ENCODE assay signal across 8 cellular contexts in the genomic region with DNA sequence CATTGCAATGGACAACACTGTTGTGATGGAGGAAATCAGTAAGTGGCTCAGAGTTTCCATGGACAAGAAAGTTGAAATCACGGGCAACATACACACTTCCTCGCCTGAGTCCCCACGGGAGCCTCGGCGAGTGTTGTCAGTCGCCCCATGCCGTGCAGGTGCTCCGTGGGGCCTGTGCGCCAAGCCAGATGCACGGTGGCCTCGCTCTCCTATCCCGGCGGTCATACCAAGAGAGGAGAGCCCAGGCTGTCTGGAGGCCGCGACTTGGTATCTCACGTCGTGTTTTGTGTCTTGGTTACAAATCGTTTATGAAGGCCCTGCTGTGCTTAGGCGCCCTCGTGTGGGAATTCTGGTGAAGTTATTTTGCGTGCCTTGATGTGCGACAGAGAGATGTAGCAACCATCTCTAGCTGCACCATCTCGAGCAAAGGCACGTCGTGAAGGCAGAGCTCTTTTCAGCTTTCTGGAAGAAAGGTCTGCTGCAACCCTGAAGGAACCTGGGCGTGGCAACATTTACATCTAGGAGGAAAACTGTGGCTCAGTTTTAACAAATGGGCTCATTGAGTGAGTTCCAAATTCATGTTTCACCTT. TPM values are rescaled to one million over a fixed set of nuclear protein-coding genes. Genes with fewer than 3 reads are reported as not detected.
DNase-seq lines count a peak whose midpoint lies in the region; ATAC-seq and TF ChIP-seq lines count a peak whose summit lies in the region.

No MANE protein-coding gene starts in this region.

- H3K36me3 ChIP-seq in esophagus squamous epithelium: peaks cover 28 to 87% (median 41%) of the 10 kb centered on the region in 3 donors
- H3K36me3 ChIP-seq in naive thymus-derived CD4-positive, alpha-beta T cell (ENCODE audit: control insufficient read depth in 2 of 3, insufficient read depth in 3 of 3, low read length in 3 of 3): peaks cover 0 to 70% (median 5%) of the 10 kb centered on the region in 3 experiments

- peaks cover 75% of the 10 kb centered on the region for H3K36me3 Mint-ChIP-seq in activated B cell treated with CpG ODN at 0.5 μM for 24 hours (ENCODE audit: low read depth)
- H3K36me3 Mint-ChIP-seq in naive thymus-derived CD4-positive, alpha-beta T cell: peaks cover 9 to 52% (median 18%) of the 10 kb centered on the region in 5 donors

- DNase-seq in NCI-H2081 (lab: John Stamatoyannopoulos, UW): peak; percentile 58 to 63
- DNase-seq in NCI-H2081 treated with DMSO at 0.1 percent for 48 hours (lab: John Stamatoyannopoulos, UW): no peak
- DNase-seq in NCI-H1092 treated with DMSO at 0.1 percent for 48 hours (lab: John Stamatoyannopoulos, UW): peak; percentile 30
- no peak for DNase-seq in activated B cell treated with CpG ODN at 0.5 μM for 24 hours
- DNase-seq in esophagus squamous epithelium (lab: John Stamatoyannopoulos, UW): no peak
- peak in 6 of 9 donors; percentile 15 to 53 (median 41) for DNase-seq in naive thymus-derived CD4-positive, alpha-beta T cell

- H3K4me1 ChIP-seq in esophagus squamous epithelium: peaks cover 0 to 7% (median 3%) of the 10 kb centered on the region in 3 donors
- H3K4me1 ChIP-seq in naive thymus-derived CD4-positive, alpha-beta T cell (ENCODE audit: control insufficient read depth in 2 of 2, insufficient read depth in 2 of 2, low read length in 2 of 2): no peaks in the 10 kb centered on the region

- no peak for TF ChIP-seq POLR2A in esophagus squamous epithelium (IDR thresholded peaks at IDR 0.05)

- H3K27ac Mint-ChIP-seq in activated B cell treated with CpG ODN at 0.5 μM for 24 hours: no peak overlapping the region
- peak overlapping the region in 1 of 9 donors; percentile 83 for H3K27ac Mint-ChIP-seq in naive thymus-derived CD4-positive, alpha-beta T cell

- TF ChIP-seq CTCF in activated B cell treated with CpG ODN at 0.5 μM for 24 hours (IDR thresholded peaks at IDR 0.05) (no peak), esophagus squamous epithelium (IDR thresholded peaks at IDR 0.05) (peak in 4 of 6 experiments; percentile 51 to 70 (median 53))

- no peak overlapping the region for H3K4me3 Mint-ChIP-seq in activated B cell treated with CpG ODN at 0.5 μM for 24 hours
- no peak overlapping the region for H3K4me3 Mint-ChIP-seq in naive thymus-derived CD4-positive, alpha-beta T cell

- no peaks in the 10 kb centered on the region for H3K4me1 Mint-ChIP-seq in activated B cell treated with CpG ODN at 0.5 μM for 24 hours
- peaks cover 0 to 2% (median 0%) of the 10 kb centered on the region in 7 donors for H3K4me1 Mint-ChIP-seq in naive thymus-derived CD4-positive, alpha-beta T cell

- CTCF ChIA-PET in activated B cell treated with CpG ODN at 0.5 μM for 24 hours (lab: Charles Lee): interaction anchor here (1.9 to 2.0 kb wide), 2 partner anchors 220 to 808 kb away, joined by 5 to 8 read pairs; no protein-coding TSS in a partner anchor
- CTCF ChIA-PET in naive thymus-derived CD4-positive, alpha-beta T cell (lab: Charles Lee): interaction anchor here (0.6 to 1.2 kb wide), 5 partner anchors 17 to 818 kb away, joined by 3 to 4 read pairs (median 4); no protein-coding TSS in a partner anchor

- H3K27ac ChIP-seq in esophagus squamous epithelium: no peak overlapping the region
- H3K27ac ChIP-seq in naive thymus-derived CD4-positive, alpha-beta T cell (ENCODE audit: low read depth, low read length): no peak overlapping the region

- POLR2A ChIA-PET in activated B cell treated with CpG ODN at 0.5 μM for 24 hours (lab: Charles Lee): interaction anchor here (1.2 kb wide), 1 partner anchor 17 kb away, joined by 3 read pairs; no protein-coding TSS in a partner anchor
- POLR2A ChIA-PET in naive thymus-derived CD4-positive, alpha-beta T cell (lab: Charles Lee): interaction anchor here (0.6 kb wide), 2 partner anchors 26 to 39 kb away, joined by 3 read pairs; no protein-coding TSS in a partner anchor

- intact Hi-C loops in activated B cell treated with CpG ODN at 0.5 μM for 24 hours (cut with micrococcal nuclease): no loop called here
- intact Hi-C loops in esophagus squamous epithelium (cut with DNase I): no loop called here
- intact Hi-C loops in naive thymus-derived CD4-positive, alpha-beta T cell (cut with micrococcal nuclease): loop anchor here in 1 of 2 donors (1.0 kb wide), 1 partner anchor 808 kb away; no protein-coding TSS in a partner anchor

- no peaks in the 10 kb centered on the region for H3K9me3 Mint-ChIP-seq in activated B cell treated with CpG ODN at 0.5 μM for 24 hours
- H3K9me3 Mint-ChIP-seq in naive thymus-derived CD4-positive, alpha-beta T cell: peaks cover 0 to 2% (median 0%) of the 10 kb centered on the region in 11 donors

- H3K27me3 ChIP-seq in esophagus squamous epithelium: no peaks in the 10 kb centered on the region
- no peaks in the 10 kb centered on the region for H3K27me3 ChIP-seq in naive thymus-derived CD4-positive, alpha-beta T cell (ENCODE audit: control insufficient read depth in 2 of 2, insufficient read depth in 2 of 2, low read length in 2 of 2)

- H3K9me3 ChIP-seq in esophagus squamous epithelium: no peaks in the 10 kb centered on the region
- no peaks in the 10 kb centered on the region for H3K9me3 ChIP-seq in naive thymus-derived CD4-positive, alpha-beta T cell (ENCODE audit: control insufficient read depth in 2 of 3, low read length in 3 of 3)

- 51 to 61% methylated on average over 18 to 24 of the region's 26 CpGs for WGBS in esophagus squamous epithelium, 2 donors

- ATAC-seq in activated B cell treated with CpG ODN at 0.5 μM for 24 hours (ENCODE audit: low read depth): peak; percentile 34
- ATAC-seq in naive thymus-derived CD4-positive, alpha-beta T cell: peak; percentile 41
- no peak for ATAC-seq in HG03095 (IDR thresholded peaks at IDR 0.05; ENCODE audit: unreplicated experiment)
- no peak for ATAC-seq in HG03045 (IDR thresholded peaks at IDR 0.05; ENCODE audit: unreplicated experiment)

- no peaks in the 10 kb centered on the region for H3K27me3 Mint-ChIP-seq in activated B cell treated with CpG ODN at 0.5 μM for 24 hours
- no peaks in the 10 kb centered on the region for H3K27me3 Mint-ChIP-seq in naive thymus-derived CD4-positive, alpha-beta T cell

- no peak overlapping the region for H3K4me3 ChIP-seq in esophagus squamous epithelium
- H3K4me3 ChIP-seq in naive thymus-derived CD4-positive, alpha-beta T cell (ENCODE audit: low read length): no peak overlapping the region

RNA-seq across cellular contexts. Expression of gene ATG4B, which starts 21.8 kb away (rescaled TPM):
- total RNA-seq in activated B cell treated with CpG ODN at 0.5 μM for 24 hours (92.6 and 101 TPM in 2 replicates), esophagus squamous epithelium (10 to 100 TPM; 33.0 to 60.9 (median 45.6) TPM)
- total RNA-seq in naive thymus-derived CD4-positive, alpha-beta T cell: 100 to 1,000 TPM in 2 of 5 experiments, 10 to 100 TPM in 3; 87.2 to 131 (median 95.0) TPM
- 10 to 100 TPM; 49.7 to 59.2 TPM for polyA plus RNA-seq in naive thymus-derived CD4-positive, alpha-beta T cell

RNA-seq across cellular contexts. Expression of gene THAP4, which starts 22.3 kb away (rescaled TPM):
- total RNA-seq in activated B cell treated with CpG ODN at 0.5 μM for 24 hours (23.7 and 26.7 TPM in 2 replicates), esophagus squamous epithelium (10 to 100 TPM; 40.7 to 53.2 (median 46.4) TPM)
- 10 to 100 TPM; 26.4 to 34.8 (median 28.1) TPM for total RNA-seq in naive thymus-derived CD4-positive, alpha-beta T cell
- polyA plus RNA-seq in naive thymus-derived CD4-positive, alpha-beta T cell: 10 to 100 TPM; 30.8 to 56.2 TPM

RNA-seq across cellular contexts. Expression of gene DTYMK, which starts 27.4 kb away (rescaled TPM):
- total RNA-seq in activated B cell treated with CpG ODN at 0.5 μM for 24 hours (29.2 and 34.7 TPM in 2 replicates), esophagus squamous epithelium (10 to 100 TPM; 14.6 to 40.3 (median 21.9) TPM)
- 10 to 100 TPM; 12.0 to 65.7 (median 17.0) TPM for total RNA-seq in naive thymus-derived CD4-positive, alpha-beta T cell
- polyA plus RNA-seq in naive thymus-derived CD4-positive, alpha-beta T cell: 10 to 100 TPM; 34.9 to 45.7 TPM

RNA-seq across cellular contexts. Expression of gene ING5, which starts 42.6 kb away (rescaled TPM):
- 49.3 and 61.1 TPM in 2 replicates for total RNA-seq in activated B cell treated with CpG ODN at 0.5 μM for 24 hours
- total RNA-seq in esophagus squamous epithelium: 10 to 100 TPM; 10.4 to 39.3 (median 18.8) TPM
- 100 to 1,000 TPM in 1 of 5 experiments, 10 to 100 TPM in 4; 37.5 to 102 (median 65.4) TPM for total RNA-seq in naive thymus-derived CD4-positive, alpha-beta T cell
- polyA plus RNA-seq in naive thymus-derived CD4-positive, alpha-beta T cell: 10 to 100 TPM; 22.3 to 38.7 TPM

Comparison
In these comparisons a context has a peak if more than half of its experiments do, and no peak if none do; other contexts are left out.
1. DNase-seq: peak in NCI-H2081 (2 of 2), NCI-H1092 treated with DMSO at 0.1 percent for 48 hours (single experiment) and naive thymus-derived CD4-positive, alpha-beta T cell (6 of 9); none in NCI-H2081 treated with DMSO at 0.1 percent for 48 hours (single experiment), activated B cell treated with CpG ODN at 0.5 μM for 24 hours (single experiment) and esophagus squamous epithelium (single experiment).
2. ATAC-seq: peak in activated B cell treated with CpG ODN at 0.5 μM for 24 hours (single experiment) and naive thymus-derived CD4-positive, alpha-beta T cell (single experiment); none in HG03095 (single experiment) and HG03045 (single experiment).